Comparison of ENCODE assay signal across 27 cellular contexts in genomic region chr10:83685458-83685857, GRCh38.
DNase-seq lines count a peak whose midpoint lies in the region; ATAC-seq, FAIRE-seq and TF ChIP-seq lines count a peak whose summit lies in the region.
"Had no signal": no experiment of that assay in that cellular context is flagged by ENCODE, and none has a peak within 500 bp of the region (broad histone marks: within the 10 kb centered on the region; RNA-seq: fewer than 3 reads in every experiment).

No MANE protein-coding gene starts in this region.

- peak; percentile 29 for ATAC-seq in left lung
- ATAC-seq in activated CD4-positive, alpha-beta T cell treated with anti-CD3 and anti-CD28 coated beads for 36 hours = no peak
- ATAC-seq: HepG2 had no signal

- H3K9me3 ChIP-seq in mammary epithelial cell (replicated peaks; ENCODE audit: insufficient read depth, low read length) (peaks cover 6% of the 10 kb centered on the region), endothelial cell of umbilical vein (replicated peaks; ENCODE audit: control insufficient read depth, insufficient read depth, low read length) (no peaks in the 10 kb centered on the region), left lung (no peaks in the 10 kb centered on the region)
- H3K9me3 ChIP-seq: SJCRH30 had no signal

- no peak overlapping the region for H2AFZ ChIP-seq in mammary epithelial cell (ENCODE audit: low read depth, low read length)
- no peak overlapping the region for H2AFZ ChIP-seq in endothelial cell of umbilical vein (ENCODE audit: low read depth, low read length)

- no peaks in the 10 kb centered on the region for H3K4me1 ChIP-seq in mammary epithelial cell (ENCODE audit: insufficient read depth, low read length)
- no peaks in the 10 kb centered on the region for H3K4me1 ChIP-seq in endothelial cell of umbilical vein (ENCODE audit: control insufficient read depth, extremely low read depth, insufficient read depth, low read length)
- H3K4me1 ChIP-seq in left lung = no peaks in the 10 kb centered on the region
- H3K4me1 ChIP-seq: SJCRH30 had no signal

- intact Hi-C loops in MCF 10A (cut with micrococcal nuclease) = no loop called here
- intact Hi-C loops in mammary epithelial cell (cut with micrococcal nuclease) = no loop called here
- intact Hi-C loops in endothelial cell of umbilical vein (cut with micrococcal nuclease) = no loop called here
- intact Hi-C loops in left lung (cut with DNase I) = no loop called here
- intact Hi-C loops in activated CD4-positive, alpha-beta T cell treated with anti-CD3 and anti-CD28 coated beads for 36 hours (cut with DNase I, micrococcal nuclease) = no loop called here

- CTCF ChIA-PET in MCF 10A (lab: Yijun Ruan, JAX) (no interaction called here), mammary epithelial cell (lab: Charles Lee; ENCODE audit: low non-redundant PET) (interaction anchor here (0.6 kb wide), 1 partner anchor 341 kb away, joined by 6 read pairs; no protein-coding TSS in a partner anchor), endothelial cell of umbilical vein (lab: Charles Lee) (interaction anchor here (1.1 kb wide), 1 partner anchor 12 kb away, joined by 3 read pairs; no protein-coding TSS in a partner anchor)
- CTCF ChIA-PET in activated CD4-positive, alpha-beta T cell treated with anti-CD3 and anti-CD28 coated beads for 36 hours (lab: Charles Lee) = interaction anchor here (1.0 kb wide), 1 partner anchor 11 kb away, joined by 3 read pairs; no protein-coding TSS in a partner anchor

- BruUV-seq in MCF 10A (replicated peaks; lab: Mats Ljungman, UMichigan) (no TSS peak), mammary epithelial cell (replicated peaks; lab: Mats Ljungman, UMichigan) (no TSS peak), endothelial cell of umbilical vein (replicated peaks; lab: Mats Ljungman, UMichigan) (no TSS peak)

- 2% methylated on average over 5 of the region's 5 CpGs for WGBS in mammary epithelial cell (ENCODE audit: low coverage, missing lambda C conversion rate)

- no peaks in the 10 kb centered on the region for H3K4me1 Mint-ChIP-seq in MCF 10A (ENCODE audit: insufficient read depth, unreplicated experiment)
- H3K4me1 Mint-ChIP-seq in activated CD4-positive, alpha-beta T cell treated with anti-CD3 and anti-CD28 coated beads for 36 hours = peaks cover 8% of the 10 kb centered on the region
- H3K4me1 Mint-ChIP-seq: CD14-positive monocyte had no signal

- no peak overlapping the region for H3K27ac Mint-ChIP-seq in MCF 10A (ENCODE audit: low read depth, unreplicated experiment)
- H3K27ac Mint-ChIP-seq in activated CD4-positive, alpha-beta T cell treated with anti-CD3 and anti-CD28 coated beads for 36 hours = no peak overlapping the region
- H3K27ac Mint-ChIP-seq: B cell; CD14-positive monocyte; CD8-positive, alpha-beta memory T cell had no signal

- in situ Hi-C loops in mammary epithelial cell (cut with MboI; ENCODE audit: low sequenced_read_pairs in 2 of 2) = no loop called here

- no peaks in the 10 kb centered on the region for H3K27me3 Mint-ChIP-seq in MCF 10A (ENCODE audit: insufficient read depth, unreplicated experiment)
- H3K27me3 Mint-ChIP-seq in activated CD4-positive, alpha-beta T cell treated with anti-CD3 and anti-CD28 coated beads for 36 hours = peaks cover 1% of the 10 kb centered on the region
- H3K27me3 Mint-ChIP-seq: B cell; CD8-positive, alpha-beta memory T cell had no signal

- H3K27me3 ChIP-seq in mammary epithelial cell (ENCODE audit: insufficient read depth, low read length) (no peaks in the 10 kb centered on the region), endothelial cell of umbilical vein (ENCODE audit: control insufficient read depth in 2 of 2, insufficient read depth in 2 of 2, low read length in 2 of 2) (no peaks in the 10 kb centered on the region), left lung (no peaks in the 10 kb centered on the region)
- H3K27me3 ChIP-seq: SJCRH30 had no signal

- H3K4me2 ChIP-seq in mammary epithelial cell (ENCODE audit: insufficient read depth, low read depth, low read length) (no peak overlapping the region), endothelial cell of umbilical vein (ENCODE audit: insufficient read depth, low read length) (no peak overlapping the region)

- H3K4me3 Mint-ChIP-seq in MCF 10A (ENCODE audit: unreplicated experiment) = no peak overlapping the region
- H3K4me3 Mint-ChIP-seq in activated CD4-positive, alpha-beta T cell treated with anti-CD3 and anti-CD28 coated beads for 36 hours = no peak overlapping the region
- H3K4me3 Mint-ChIP-seq: B cell; CD14-positive monocyte; CD8-positive, alpha-beta memory T cell had no signal

- H3K36me3 ChIP-seq in mammary epithelial cell (ENCODE audit: insufficient read depth, low read length) = no peaks in the 10 kb centered on the region
- H3K36me3 ChIP-seq in endothelial cell of umbilical vein (ENCODE audit: control insufficient read depth in 2 of 2, extremely low read depth in 1 of 2, insufficient read depth in 2 of 2, low read length in 2 of 2) = no peaks in the 10 kb centered on the region
- no peaks in the 10 kb centered on the region for H3K36me3 ChIP-seq in left lung
- H3K36me3 ChIP-seq: SJCRH30 had no signal

- POLR2A ChIA-PET in MCF 10A (lab: Yijun Ruan, JAX) = no interaction called here
- POLR2A ChIA-PET in endothelial cell of umbilical vein (lab: Charles Lee) = no interaction called here
- POLR2A ChIA-PET in activated CD4-positive, alpha-beta T cell treated with anti-CD3 and anti-CD28 coated beads for 36 hours (lab: Charles Lee) = no interaction called here

- DNase-seq in MCF 10A (ENCODE audit: unreplicated experiment) (peak; percentile 6), mammary epithelial cell (no peak), M059J (ENCODE audit: low read depth) (peak; percentile 19), endothelial cell of umbilical vein (ENCODE audit: low read depth, low spot score) (no peak), left lung (no peak), glomerular visceral epithelial cell (ENCODE audit: extremely low spot score) (no peak), T-helper 2 cell (no peak)
- no peak for DNase-seq in activated CD4-positive, alpha-beta T cell treated with anti-CD3 and anti-CD28 coated beads for 36 hours
- DNase-seq: Calu3; CD8-positive, alpha-beta memory T cell; DMS79 treated with DMSO at 0.1 percent for 48 hours; Karpas-422; MV-4-11; NCI-H1105 treated with DMSO at 0.1 percent for 48 hours; NCI-H146; NCI-H1930; NCI-H2107; NCI-H524; NCI-H774; SJCRH30 had no signal

- H3K79me2 ChIP-seq in mammary epithelial cell (ENCODE audit: insufficient read depth, low read length) (no peaks in the 10 kb centered on the region), endothelial cell of umbilical vein (ENCODE audit: control insufficient read depth, insufficient read depth, low read length) (no peaks in the 10 kb centered on the region)

- peak; percentile 46 for FAIRE-seq in endothelial cell of umbilical vein (lab: Jason Lieb, UNC)
- FAIRE-seq: GM19239, H1, HepG2, RCC 7860 had no signal

- no peaks in the 10 kb centered on the region for H3K9me1 ChIP-seq in endothelial cell of umbilical vein (replicated peaks; ENCODE audit: control insufficient read depth, extremely low read depth, insufficient read depth, low read length)

- H3K36me3 Mint-ChIP-seq in MCF 10A (ENCODE audit: insufficient read depth, unreplicated experiment) = no peaks in the 10 kb centered on the region
- H3K36me3 Mint-ChIP-seq in activated CD4-positive, alpha-beta T cell treated with anti-CD3 and anti-CD28 coated beads for 36 hours (ENCODE audit: low read depth) = no peaks in the 10 kb centered on the region
- H3K36me3 Mint-ChIP-seq: CD14-positive monocyte; CD8-positive, alpha-beta memory T cell had no signal

- no peak for TF ChIP-seq CTCF in MCF 10A (IDR thresholded peaks at IDR 0.05; ENCODE audit: unreplicated experiment)
- no peak for TF ChIP-seq CTCF in mammary epithelial cell (conservative IDR thresholded peaks at IDR 0.05 in 1 of 2, IDR thresholded peaks at IDR 0.05 in 1 of 2; ENCODE audit: extremely low read depth in 1 of 2, insufficient read depth in 1 of 2, low read depth in 1 of 2, low read length in 2 of 2)
- no peak for TF ChIP-seq CTCF in endothelial cell of umbilical vein (IDR thresholded peaks at IDR 0.05; ENCODE audit: extremely low read depth in 1 of 2, insufficient read depth in 1 of 2, low read depth in 1 of 2, low read length in 2 of 2)
- no peak for TF ChIP-seq CTCF in left lung (IDR thresholded peaks at IDR 0.05)

- no peak for TF ChIP-seq POLR2A in endothelial cell of umbilical vein (IDR thresholded peaks at IDR 0.05; ENCODE audit: low read depth, low read length)

- H4K20me1 ChIP-seq in mammary epithelial cell (ENCODE audit: insufficient read depth, low read length) (no peaks in the 10 kb centered on the region), endothelial cell of umbilical vein (replicated peaks; ENCODE audit: control insufficient read depth, extremely low read depth, insufficient read depth, low read length) (no peaks in the 10 kb centered on the region)

- no peak overlapping the region for H3K4me3 ChIP-seq in mammary epithelial cell (replicated peaks in 1 of 3; ENCODE audit: insufficient read depth in 1 of 3, low read depth in 2 of 3, low read length in 3 of 3)
- H3K4me3 ChIP-seq in endothelial cell of umbilical vein (replicated peaks in 1 of 3; ENCODE audit: insufficient read depth in 1 of 3, low read depth in 1 of 3, low read length in 3 of 3) = no peak overlapping the region
- no peak overlapping the region for H3K4me3 ChIP-seq in left lung
- H3K4me3 ChIP-seq: SJCRH30 had no signal

- H3K27ac ChIP-seq in mammary epithelial cell (ENCODE audit: insufficient read depth, low read depth, low read length) (no peak overlapping the region), endothelial cell of umbilical vein (ENCODE audit: insufficient read depth, low read depth, low read length) (no peak overlapping the region), left lung (no peak overlapping the region)
- H3K27ac ChIP-seq: 22Rv1, SJCRH30 had no signal

- H3K9ac ChIP-seq in mammary epithelial cell (ENCODE audit: insufficient read depth, low read length) (no peak overlapping the region), endothelial cell of umbilical vein (replicated peaks; ENCODE audit: extremely low read depth, insufficient read depth, low read length) (no peak overlapping the region)

- no peaks in the 10 kb centered on the region for H3K9me3 Mint-ChIP-seq in MCF 10A (ENCODE audit: unreplicated experiment)
- H3K9me3 Mint-ChIP-seq in activated CD4-positive, alpha-beta T cell treated with anti-CD3 and anti-CD28 coated beads for 36 hours (ENCODE audit: low read depth) = no peaks in the 10 kb centered on the region

- dilution Hi-C loops in mammary epithelial cell (cut with HindIII; ENCODE audit: low sequenced_read_pairs) (no loop called here), endothelial cell of umbilical vein (cut with MboI; ENCODE audit: extremely low pct_ligation_motif_present, low sequenced_read_pairs) (no loop called here)

TF ChIP-seq in endothelial cell of umbilical vein, 7 proteins besides CTCF, POLR2A, EP300 and RAD21 (continues in another document):
- TF ChIP-seq, protein P1, sequence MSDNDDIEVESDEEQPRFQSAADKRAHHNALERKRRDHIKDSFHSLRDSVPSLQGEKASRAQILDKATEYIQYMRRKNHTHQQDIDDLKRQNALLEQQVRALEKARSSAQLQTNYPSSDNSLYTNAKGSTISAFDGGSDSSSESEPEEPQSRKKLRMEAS (IDR thresholded peaks at IDR 0.05; ENCODE audit: insufficient read depth, insufficient read length) = no peak
- TF ChIP-seq MYC (IDR thresholded peaks at IDR 0.05; ENCODE audit: low read depth, low read length) (no peak), JUN (IDR thresholded peaks at IDR 0.05; ENCODE audit: borderline replicate concordance, insufficient read depth, insufficient read length, low read depth) (no peak)

Comparison
In these comparisons a context has a peak if more than half of its experiments do, and no peak if none do; other contexts are left out.
1. DNase-seq: peak in MCF 10A (single experiment) and M059J (single experiment); none in mammary epithelial cell (single experiment), endothelial cell of umbilical vein (single experiment), left lung (0 of 2), glomerular visceral epithelial cell (single experiment), activated CD4-positive, alpha-beta T cell treated with anti-CD3 and anti-CD28 coated beads for 36 hours (single experiment) and T-helper 2 cell (0 of 5).